In the genomic region with DNA sequence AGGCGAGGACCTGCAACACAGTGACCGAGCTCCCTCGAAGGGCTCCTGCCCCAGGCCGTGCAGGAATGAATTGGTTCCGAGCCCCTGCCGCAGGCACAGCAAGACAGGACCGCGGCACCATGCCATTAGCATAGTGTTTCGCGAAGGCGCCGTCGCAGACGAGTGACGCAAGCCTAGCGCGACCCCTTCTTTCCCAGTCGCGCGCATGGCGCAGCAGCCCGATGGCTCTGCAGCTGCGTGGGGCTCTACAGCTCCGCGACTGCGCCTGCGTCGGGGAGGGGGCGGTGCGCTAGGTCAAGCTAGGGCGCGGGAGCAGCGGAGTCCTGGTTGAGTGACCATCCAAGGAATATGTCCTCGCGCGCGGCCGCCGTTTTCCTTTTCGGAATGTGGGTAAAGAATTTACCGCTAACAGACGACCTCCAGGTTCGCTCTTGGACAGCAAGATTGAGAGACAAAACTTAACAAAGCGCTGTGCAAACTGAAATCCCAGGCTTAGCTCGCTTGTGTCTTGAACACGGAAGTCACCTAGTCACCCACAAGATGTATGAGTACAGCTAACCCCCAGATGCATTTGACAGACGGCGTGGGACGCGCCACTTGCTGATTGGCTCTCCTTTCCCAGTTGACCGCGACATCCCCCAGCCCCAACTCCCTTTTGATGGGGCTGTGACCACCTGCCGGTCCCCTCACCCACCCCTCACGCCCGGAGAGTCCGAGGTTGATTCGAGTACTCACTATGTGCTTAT, we compare ENCODE assay signal across 1 cellular context.
TF ChIP-seq lines count a peak whose summit lies in the region.

Gene TRMT61B, minus strand, starts transcription at position 164 of the 746 bp plus-strand sequence. Its CDS starts 32 bp downstream, at position 132.

TF ChIP-seq in HepG2, 621 proteins besides CTCF, POLR2A, EP300 and RAD21 (continued from another document and continues in another):
- TF ChIP-seq, protein P1, sequence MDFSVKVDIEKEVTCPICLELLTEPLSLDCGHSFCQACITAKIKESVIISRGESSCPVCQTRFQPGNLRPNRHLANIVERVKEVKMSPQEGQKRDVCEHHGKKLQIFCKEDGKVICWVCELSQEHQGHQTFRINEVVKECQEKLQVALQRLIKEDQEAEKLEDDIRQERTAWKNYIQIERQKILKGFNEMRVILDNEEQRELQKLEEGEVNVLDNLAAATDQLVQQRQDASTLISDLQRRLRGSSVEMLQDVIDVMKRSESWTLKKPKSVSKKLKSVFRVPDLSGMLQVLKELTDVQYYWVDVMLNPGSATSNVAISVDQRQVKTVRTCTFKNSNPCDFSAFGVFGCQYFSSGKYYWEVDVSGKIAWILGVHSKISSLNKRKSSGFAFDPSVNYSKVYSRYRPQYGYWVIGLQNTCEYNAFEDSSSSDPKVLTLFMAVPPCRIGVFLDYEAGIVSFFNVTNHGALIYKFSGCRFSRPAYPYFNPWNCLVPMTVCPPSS (IDR thresholded peaks at IDR 0.05), result no peak
- TF ChIP-seq YEATS4 (CRISPR knock-in tag; IDR thresholded peaks at IDR 0.05; ENCODE audit: borderline replicate concordance), result peak; percentile 99
- peak; percentile 60; the same call in 1 of the 2 replicates for TF ChIP-seq CENPT (CRISPR knock-in tag; IDR thresholded peaks at IDR 0.05; ENCODE audit: low read depth)
- TF ChIP-seq ZNF20 (CRISPR knock-in tag; IDR thresholded peaks at IDR 0.05), result no peak
- TF ChIP-seq, protein P2, sequence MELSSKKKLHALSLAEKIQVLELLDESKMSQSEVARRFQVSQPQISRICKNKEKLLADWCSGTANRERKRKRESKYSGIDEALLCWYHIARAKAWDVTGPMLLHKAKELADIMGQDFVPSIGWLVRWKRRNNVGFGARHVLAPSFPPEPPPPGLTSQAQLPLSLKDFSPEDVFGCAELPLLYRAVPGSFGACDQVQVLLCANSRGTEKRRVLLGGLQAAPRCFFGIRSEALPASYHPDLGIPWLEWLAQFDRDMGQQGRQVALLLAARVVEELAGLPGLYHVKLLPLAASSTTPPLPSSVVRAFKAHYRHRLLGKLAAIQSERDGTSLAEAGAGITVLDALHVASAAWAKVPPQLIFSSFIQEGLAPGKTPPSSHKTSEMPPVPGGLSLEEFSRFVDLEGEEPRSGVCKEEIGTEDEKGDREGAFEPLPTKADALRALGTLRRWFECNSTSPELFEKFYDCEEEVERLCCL (CRISPR knock-in tag; IDR thresholded peaks at IDR 0.05; ENCODE audit: borderline replicate concordance), result no peak
- TF ChIP-seq PHF20 (CRISPR knock-in tag; IDR thresholded peaks at IDR 0.05), result peak; percentile 99
- no peak for TF ChIP-seq ZNF224 (CRISPR knock-in tag; IDR thresholded peaks at IDR 0.05)
- peak; percentile 93 for TF ChIP-seq SP4 (CRISPR knock-in tag; IDR thresholded peaks at IDR 0.05)
- no peak; the same call in 1 of the 2 replicates for TF ChIP-seq DNMT3B (CRISPR knock-in tag; conservative IDR thresholded peaks at IDR 0.05)
- TF ChIP-seq CHD4 (IDR thresholded peaks at IDR 0.05; ENCODE audit: borderline replicate concordance, low read length), result no peak
- TF ChIP-seq, protein P3, sequence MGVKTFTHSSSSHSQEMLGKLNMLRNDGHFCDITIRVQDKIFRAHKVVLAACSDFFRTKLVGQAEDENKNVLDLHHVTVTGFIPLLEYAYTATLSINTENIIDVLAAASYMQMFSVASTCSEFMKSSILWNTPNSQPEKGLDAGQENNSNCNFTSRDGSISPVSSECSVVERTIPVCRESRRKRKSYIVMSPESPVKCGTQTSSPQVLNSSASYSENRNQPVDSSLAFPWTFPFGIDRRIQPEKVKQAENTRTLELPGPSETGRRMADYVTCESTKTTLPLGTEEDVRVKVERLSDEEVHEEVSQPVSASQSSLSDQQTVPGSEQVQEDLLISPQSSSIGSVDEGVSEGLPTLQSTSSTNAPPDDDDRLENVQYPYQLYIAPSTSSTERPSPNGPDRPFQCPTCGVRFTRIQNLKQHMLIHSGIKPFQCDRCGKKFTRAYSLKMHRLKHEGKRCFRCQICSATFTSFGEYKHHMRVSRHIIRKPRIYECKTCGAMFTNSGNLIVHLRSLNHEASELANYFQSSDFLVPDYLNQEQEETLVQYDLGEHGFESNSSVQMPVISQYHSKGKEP (CRISPR knock-in tag; IDR thresholded peaks at IDR 0.05), result peak; percentile 91; the same call in 1 of the 2 replicates
- no peak; the same call in 1 of the 2 replicates for TF ChIP-seq ZNF879 (CRISPR knock-in tag; IDR thresholded peaks at IDR 0.05)
- TF ChIP-seq, protein P4, sequence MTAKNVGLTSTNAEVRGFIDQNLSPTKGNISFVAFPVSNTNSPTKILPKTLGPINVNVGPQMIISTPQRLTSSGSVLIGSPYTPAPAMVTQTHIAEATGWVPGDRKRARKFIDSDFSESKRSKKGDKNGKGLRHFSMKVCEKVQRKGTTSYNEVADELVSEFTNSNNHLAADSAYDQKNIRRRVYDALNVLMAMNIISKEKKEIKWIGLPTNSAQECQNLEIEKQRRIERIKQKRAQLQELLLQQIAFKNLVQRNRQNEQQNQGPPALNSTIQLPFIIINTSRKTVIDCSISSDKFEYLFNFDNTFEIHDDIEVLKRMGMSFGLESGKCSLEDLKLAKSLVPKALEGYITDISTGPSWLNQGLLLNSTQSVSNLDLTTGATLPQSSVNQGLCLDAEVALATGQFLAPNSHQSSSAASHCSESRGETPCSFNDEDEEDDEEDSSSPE (CRISPR knock-in tag; IDR thresholded peaks at IDR 0.05), result peak; percentile 98
- TF ChIP-seq AKAP8 (CRISPR knock-in tag; IDR thresholded peaks at IDR 0.05), result no peak
- peak; percentile 41; the same call in 1 of the 2 replicates for TF ChIP-seq SKIL (CRISPR knock-in tag; IDR thresholded peaks at IDR 0.05; ENCODE audit: borderline replicate concordance)
- no peak for TF ChIP-seq IKZF1 (IDR thresholded peaks at IDR 0.05)
- TF ChIP-seq TOE1 (CRISPR knock-in tag; IDR thresholded peaks at IDR 0.05), result peak; percentile 98
- TF ChIP-seq CCDC6 (CRISPR knock-in tag; IDR thresholded peaks at IDR 0.05), result peak; percentile 81; the same call in 1 of the 2 replicates
- TF ChIP-seq KDM2A (CRISPR knock-in tag; IDR thresholded peaks at IDR 0.05; ENCODE audit: borderline replicate concordance, low read depth), result peak; percentile 99
- TF ChIP-seq, protein P5, sequence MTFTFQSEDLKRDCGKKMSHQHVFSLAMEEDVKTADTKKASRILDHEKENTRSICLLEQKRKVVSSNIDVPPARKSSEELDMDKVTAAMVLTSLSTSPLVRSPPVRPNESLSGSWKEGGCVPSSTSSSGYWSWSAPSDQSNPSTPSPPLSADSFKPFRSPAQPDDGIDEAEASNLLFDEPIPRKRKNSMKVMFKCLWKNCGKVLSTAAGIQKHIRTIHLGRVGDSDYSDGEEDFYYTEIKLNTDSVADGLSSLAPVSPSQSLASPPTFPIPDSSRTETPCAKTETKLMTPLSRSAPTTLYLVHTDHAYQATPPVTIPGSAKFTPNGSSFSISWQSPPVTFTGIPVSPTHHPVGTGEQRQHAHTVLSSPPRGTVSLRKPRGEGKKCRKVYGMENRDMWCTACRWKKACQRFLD (CRISPR knock-in tag; IDR thresholded peaks at IDR 0.05; ENCODE audit: borderline replicate concordance), result peak; percentile 84; the same call in 1 of the 2 replicates
- TF ChIP-seq FOXM1 (CRISPR knock-in tag; IDR thresholded peaks at IDR 0.05), result no peak
- TF ChIP-seq, protein P6, sequence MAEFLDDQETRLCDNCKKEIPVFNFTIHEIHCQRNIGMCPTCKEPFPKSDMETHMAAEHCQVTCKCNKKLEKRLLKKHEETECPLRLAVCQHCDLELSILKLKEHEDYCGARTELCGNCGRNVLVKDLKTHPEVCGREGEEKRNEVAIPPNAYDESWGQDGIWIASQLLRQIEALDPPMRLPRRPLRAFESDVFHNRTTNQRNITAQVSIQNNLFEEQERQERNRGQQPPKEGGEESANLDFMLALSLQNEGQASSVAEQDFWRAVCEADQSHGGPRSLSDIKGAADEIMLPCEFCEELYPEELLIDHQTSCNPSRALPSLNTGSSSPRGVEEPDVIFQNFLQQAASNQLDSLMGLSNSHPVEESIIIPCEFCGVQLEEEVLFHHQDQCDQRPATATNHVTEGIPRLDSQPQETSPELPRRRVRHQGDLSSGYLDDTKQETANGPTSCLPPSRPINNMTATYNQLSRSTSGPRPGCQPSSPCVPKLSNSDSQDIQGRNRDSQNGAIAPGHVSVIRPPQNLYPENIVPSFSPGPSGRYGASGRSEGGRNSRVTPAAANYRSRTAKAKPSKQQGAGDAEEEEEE (CRISPR knock-in tag; IDR thresholded peaks at IDR 0.05; ENCODE audit: borderline replicate concordance), result peak; percentile 49; the same call in 1 of the 2 replicates
- no peak for TF ChIP-seq DMTF1 (CRISPR knock-in tag; IDR thresholded peaks at IDR 0.05)
- TF ChIP-seq, protein P7, sequence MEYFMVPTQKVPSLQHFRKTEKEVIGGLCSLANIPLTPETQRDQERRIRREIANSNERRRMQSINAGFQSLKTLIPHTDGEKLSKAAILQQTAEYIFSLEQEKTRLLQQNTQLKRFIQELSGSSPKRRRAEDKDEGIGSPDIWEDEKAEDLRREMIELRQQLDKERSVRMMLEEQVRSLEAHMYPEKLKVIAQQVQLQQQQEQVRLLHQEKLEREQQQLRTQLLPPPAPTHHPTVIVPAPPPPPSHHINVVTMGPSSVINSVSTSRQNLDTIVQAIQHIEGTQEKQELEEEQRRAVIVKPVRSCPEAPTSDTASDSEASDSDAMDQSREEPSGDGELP (IDR thresholded peaks at IDR 0.05; ENCODE audit: borderline replicate concordance, low read depth), result peak; percentile 75; the same call in 1 of the 2 replicates
- peak; percentile 74; the same call in 1 of the 2 replicates for TF ChIP-seq RFX5 (IDR thresholded peaks at IDR 0.05; ENCODE audit: low read depth, low read length)
- peak; percentile 93 for TF ChIP-seq SALL1 (CRISPR knock-in tag; IDR thresholded peaks at IDR 0.05)
- TF ChIP-seq, protein P8, sequence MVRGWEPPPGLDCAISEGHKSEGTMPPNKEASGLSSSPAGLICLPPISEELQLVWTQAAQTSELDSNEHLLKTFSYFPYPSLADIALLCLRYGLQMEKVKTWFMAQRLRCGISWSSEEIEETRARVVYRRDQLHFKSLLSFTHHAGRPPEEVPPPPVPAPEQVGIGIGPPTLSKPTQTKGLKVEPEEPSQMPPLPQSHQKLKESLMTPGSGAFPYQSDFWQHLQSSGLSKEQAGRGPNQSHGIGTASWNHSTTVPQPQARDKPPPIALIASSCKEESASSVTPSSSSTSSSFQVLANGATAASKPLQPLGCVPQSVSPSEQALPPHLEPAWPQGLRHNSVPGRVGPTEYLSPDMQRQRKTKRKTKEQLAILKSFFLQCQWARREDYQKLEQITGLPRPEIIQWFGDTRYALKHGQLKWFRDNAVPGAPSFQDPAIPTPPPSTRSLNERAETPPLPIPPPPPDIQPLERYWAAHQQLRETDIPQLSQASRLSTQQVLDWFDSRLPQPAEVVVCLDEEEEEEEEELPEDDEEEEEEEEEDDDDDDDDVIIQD (CRISPR knock-in tag; IDR thresholded peaks at IDR 0.05; ENCODE audit: low read depth), result peak; percentile 91
- TF ChIP-seq KDM4B (CRISPR knock-in tag; IDR thresholded peaks at IDR 0.05), result peak; percentile 99
- TF ChIP-seq FOSL1 (CRISPR knock-in tag; IDR thresholded peaks at IDR 0.05; ENCODE audit: borderline replicate concordance), result no peak
- TF ChIP-seq MAX (IDR thresholded peaks at IDR 0.05), result peak; percentile 98
- TF ChIP-seq, protein P9, sequence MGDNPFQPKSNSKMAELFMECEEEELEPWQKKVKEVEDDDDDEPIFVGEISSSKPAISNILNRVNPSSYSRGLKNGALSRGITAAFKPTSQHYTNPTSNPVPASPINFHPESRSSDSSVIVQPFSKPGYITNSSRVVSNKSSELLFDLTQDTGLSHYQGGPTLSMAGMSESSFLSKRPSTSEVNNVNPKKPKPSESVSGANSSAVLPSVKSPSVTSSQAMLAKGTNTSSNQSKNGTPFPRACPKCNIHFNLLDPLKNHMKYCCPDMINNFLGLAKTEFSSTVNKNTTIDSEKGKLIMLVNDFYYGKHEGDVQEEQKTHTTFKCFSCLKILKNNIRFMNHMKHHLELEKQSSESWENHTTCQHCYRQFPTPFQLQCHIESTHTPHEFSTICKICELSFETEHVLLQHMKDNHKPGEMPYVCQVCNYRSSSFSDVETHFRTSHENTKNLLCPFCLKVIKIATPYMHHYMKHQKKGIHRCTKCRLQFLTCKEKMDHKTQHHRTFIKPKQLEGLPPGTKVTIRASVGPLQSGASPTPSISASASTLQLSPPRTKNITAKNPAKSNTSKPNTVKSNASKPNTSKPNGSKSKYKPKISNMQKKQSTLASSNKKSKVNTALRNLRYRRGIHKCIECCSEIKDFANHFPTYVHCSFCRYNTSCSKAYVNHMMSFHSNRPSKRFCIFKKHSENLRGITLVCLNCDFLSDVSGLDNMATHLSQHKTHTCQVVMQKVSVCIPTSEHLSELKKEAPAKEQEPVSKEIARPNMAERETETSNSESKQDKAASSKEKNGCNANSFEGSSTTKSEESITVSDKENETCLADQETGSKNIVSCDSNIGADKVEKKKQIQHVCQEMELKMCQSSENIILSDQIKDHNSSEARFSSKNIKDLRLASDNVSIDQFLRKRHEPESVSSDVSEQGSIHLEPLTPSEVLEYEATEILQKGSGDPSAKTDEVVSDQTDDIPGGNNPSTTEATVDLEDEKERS (CRISPR knock-in tag; IDR thresholded peaks at IDR 0.05), result no peak
